18 cellular contexts compared by ENCODE assay signal in the genomic region with DNA sequence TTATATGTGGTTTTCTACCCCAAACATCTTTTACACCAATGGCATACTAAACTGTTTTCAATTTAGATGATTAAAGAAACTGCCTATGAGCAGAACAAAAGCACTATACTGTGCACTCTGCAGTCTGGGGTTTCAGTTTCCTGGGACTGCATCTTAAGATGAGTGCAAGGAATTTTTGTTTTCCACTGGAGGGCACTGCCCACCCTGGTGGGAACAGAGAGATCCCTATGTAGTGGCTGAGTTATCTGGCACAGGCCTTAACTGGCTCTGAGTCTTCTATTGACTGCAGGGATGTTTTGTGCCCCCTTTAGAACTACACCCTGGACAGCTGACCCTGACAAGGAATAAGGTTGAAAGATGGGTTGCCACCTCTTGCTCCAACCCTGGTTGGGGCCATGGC. TPM values are rescaled to one million over a fixed set of nuclear protein-coding genes. Genes with fewer than 3 reads are reported as not detected.
A peak's percentile ranks its signal among the peaks of the same experiment; 100 is the strongest.
DNase-seq lines count a peak whose midpoint lies in the region; ATAC-seq and TF ChIP-seq lines count a peak whose summit lies in the region.
"Had no signal": no experiment of that assay in that cellular context is flagged by ENCODE, and none has a peak within 500 bp of the region (broad histone marks: within the 10 kb centered on the region; RNA-seq: fewer than 3 reads in every experiment).

No MANE protein-coding gene starts in this region.

- TF ChIP-seq POLR2A in heart left ventricle (IDR thresholded peaks at IDR 0.05), result no peak
- no peak for TF ChIP-seq POLR2A in upper lobe of left lung (IDR thresholded peaks at IDR 0.05)

- intact Hi-C loops in activated naive CD4-positive, alpha-beta T cell treated with anti-CD3 and anti-CD28 coated beads for 36 hours (cut with micrococcal nuclease), result loop anchor here (2.0 to 5.0 kb wide), 4 partner anchors 34 to 261 kb away; no protein-coding TSS in a partner anchor
- intact Hi-C loops in heart left ventricle (cut with DNase I), result loop anchor here in 8 of 10 donors (2.0 to 10.0 kb wide), 6 partner anchors 50 to 261 kb away; no protein-coding TSS in a partner anchor

- no peak overlapping the region for H2AFZ ChIP-seq in osteoblast (ENCODE audit: low read length)

- H3K27ac ChIP-seq in osteoblast (ENCODE audit: low read depth, low read length) (no peak overlapping the region), heart left ventricle (no peak overlapping the region), upper lobe of left lung (peak overlapping the region in 1 of 4 donors; percentile 45)
- H3K27ac ChIP-seq: colonic mucosa, gastrocnemius medialis had no signal

- H3K4me1 ChIP-seq in osteoblast (ENCODE audit: insufficient read depth, low read length), result peaks cover 18% of the 10 kb centered on the region
- peaks cover 0 to 14% (median 3%) of the 10 kb centered on the region in 12 donors for H3K4me1 ChIP-seq in heart left ventricle
- peaks cover 0 to 15% (median 6%) of the 10 kb centered on the region in 4 donors for H3K4me1 ChIP-seq in upper lobe of left lung
- H3K4me1 ChIP-seq: colonic mucosa had no signal

- H3K27me3 Mint-ChIP-seq in activated naive CD4-positive, alpha-beta T cell treated with anti-CD3 and anti-CD28 coated beads for 36 hours (ENCODE audit: low read depth), result no peaks in the 10 kb centered on the region
- H3K27me3 Mint-ChIP-seq: CD4-positive, alpha-beta T cell had no signal

- no peaks in the 10 kb centered on the region for H3K27me3 ChIP-seq in osteoblast (ENCODE audit: insufficient read depth, low read length)
- H3K27me3 ChIP-seq in heart left ventricle, result no peaks in the 10 kb centered on the region
- H3K27me3 ChIP-seq in upper lobe of left lung, result no peaks in the 10 kb centered on the region
- H3K27me3 ChIP-seq: colonic mucosa, gastrocnemius medialis had no signal

- TF ChIP-seq EP300 in upper lobe of left lung (IDR thresholded peaks at IDR 0.05), result no peak

- H3K4me2 ChIP-seq in osteoblast (ENCODE audit: insufficient read depth, low read length), result no peak overlapping the region

- no peaks in the 10 kb centered on the region for H3K36me3 Mint-ChIP-seq in activated naive CD4-positive, alpha-beta T cell treated with anti-CD3 and anti-CD28 coated beads for 36 hours (ENCODE audit: low read depth)
- H3K36me3 Mint-ChIP-seq: activated naive CD8-positive, alpha-beta T cell treated with anti-CD3 and anti-CD28 coated beads, Interleukin-2, amount 10 ng/mL, durations not matched to agents 7 days and 5 days; stimulated activated effector memory CD8-positive, alpha-beta T cell treated with anti-CD3 and anti-CD28 coated beads, Interleukin-12 subunit alpha, Interleukin-12 subunit beta, amount 100 ng/mL, for 72 hours had no signal

- CTCF ChIA-PET in activated naive CD4-positive, alpha-beta T cell treated with anti-CD3 and anti-CD28 coated beads for 36 hours (lab: Charles Lee), result interaction anchor here (1.0 to 7.2 kb wide), 4 partner anchors 33 to 261 kb away, joined by 3 to 123 read pairs (median 62); a partner anchor contains a TSS

- no peaks in the 10 kb centered on the region for H3K9me3 ChIP-seq in osteoblast (ENCODE audit: low read depth, low read length)
- no peaks in the 10 kb centered on the region for H3K9me3 ChIP-seq in heart left ventricle
- no peaks in the 10 kb centered on the region for H3K9me3 ChIP-seq in upper lobe of left lung
- H3K9me3 ChIP-seq: colonic mucosa, gastrocnemius medialis had no signal

- no peaks in the 10 kb centered on the region for H4K20me1 ChIP-seq in osteoblast (ENCODE audit: insufficient read depth, low read length)

- H3K36me3 ChIP-seq in osteoblast (ENCODE audit: insufficient read depth, low read length) (no peaks in the 10 kb centered on the region), heart left ventricle (no peaks in the 10 kb centered on the region), upper lobe of left lung (no peaks in the 10 kb centered on the region)
- H3K36me3 ChIP-seq: colonic mucosa, gastrocnemius medialis had no signal

- DNase-seq in AG09319 (ENCODE audit: extremely low read depth, low read depth), result no peak
- DNase-seq in NCI-H69 (lab: John Stamatoyannopoulos, UW), result peak; percentile 3
- DNase-seq in epithelial cell of proximal tubule (ENCODE audit: low read depth), result no peak
- DNase-seq in osteoblast (ENCODE audit: insufficient read length, low spot score, missing footprints), result no peak
- DNase-seq in activated naive CD4-positive, alpha-beta T cell treated with anti-CD3 and anti-CD28 coated beads for 36 hours, result no peak
- no peak for DNase-seq in heart left ventricle
- DNase-seq in upper lobe of left lung, result no peak
- DNase-seq: activated CD4-positive, CD25-positive, alpha-beta regulatory T cell treated with anti-CD3 and anti-CD28 coated beads, Interleukin-2, amount 50 U/mL, for 72 hours; activated naive CD8-positive, alpha-beta T cell treated with anti-CD3 and anti-CD28 coated beads, Interleukin-2, amount 10 ng/mL, durations not matched to agents 7 days and 5 days; CD4-positive, alpha-beta T cell; colonic mucosa; gastrocnemius medialis; NCI-H526; stimulated activated CD4-positive, alpha-beta T cell treated with anti-CD3 and anti-CD28 coated beads, Interleukin-2, amount 100 ng/mL, for 48 hours had no signal

- no peaks in the 10 kb centered on the region for H3K9me3 Mint-ChIP-seq in activated naive CD4-positive, alpha-beta T cell treated with anti-CD3 and anti-CD28 coated beads for 36 hours
- H3K9me3 Mint-ChIP-seq: activated naive CD8-positive, alpha-beta T cell treated with anti-CD3 and anti-CD28 coated beads, Interleukin-2, amount 10 ng/mL, durations not matched to agents 7 days and 5 days; CD4-positive, alpha-beta T cell; stimulated activated effector memory CD8-positive, alpha-beta T cell treated with anti-CD3 and anti-CD28 coated beads, Interleukin-12 subunit alpha, Interleukin-12 subunit beta, amount 100 ng/mL, for 72 hours had no signal

- peak; percentile 3 for TF ChIP-seq CTCF in AG09319 (IDR thresholded peaks at IDR 0.05; ENCODE audit: low read depth, low read length)
- TF ChIP-seq CTCF in epithelial cell of proximal tubule (conservative IDR thresholded peaks at IDR 0.05; ENCODE audit: low read depth, low read length), result peak; percentile 12
- TF ChIP-seq CTCF in osteoblast (IDR thresholded peaks at IDR 0.05; ENCODE audit: extremely low read depth, low read depth, low read length), result peak; percentile 14
- TF ChIP-seq CTCF in heart left ventricle (IDR thresholded peaks at IDR 0.05), result peak in 1 of 12 donors; percentile 14
- no peak for TF ChIP-seq CTCF in upper lobe of left lung (IDR thresholded peaks at IDR 0.05)

- no peaks in the 10 kb centered on the region for H3K79me2 ChIP-seq in osteoblast (ENCODE audit: insufficient read depth, low read length)

- H3K4me3 Mint-ChIP-seq in activated naive CD4-positive, alpha-beta T cell treated with anti-CD3 and anti-CD28 coated beads for 36 hours, result no peak overlapping the region
- H3K4me3 Mint-ChIP-seq: activated naive CD8-positive, alpha-beta T cell treated with anti-CD3 and anti-CD28 coated beads, Interleukin-2, amount 10 ng/mL, durations not matched to agents 7 days and 5 days; CD4-positive, alpha-beta T cell; stimulated activated effector memory CD8-positive, alpha-beta T cell treated with anti-CD3 and anti-CD28 coated beads, Interleukin-12 subunit alpha, Interleukin-12 subunit beta, amount 100 ng/mL, for 72 hours had no signal

- no peak overlapping the region for H3K27ac Mint-ChIP-seq in activated naive CD4-positive, alpha-beta T cell treated with anti-CD3 and anti-CD28 coated beads for 36 hours
- H3K27ac Mint-ChIP-seq: activated naive CD8-positive, alpha-beta T cell treated with anti-CD3 and anti-CD28 coated beads, Interleukin-2, amount 10 ng/mL, durations not matched to agents 7 days and 5 days; CD4-positive, alpha-beta T cell; stimulated activated effector memory CD8-positive, alpha-beta T cell treated with anti-CD3 and anti-CD28 coated beads, Interleukin-12 subunit alpha, Interleukin-12 subunit beta, amount 100 ng/mL, for 72 hours had no signal

- H3K4me1 Mint-ChIP-seq in activated naive CD4-positive, alpha-beta T cell treated with anti-CD3 and anti-CD28 coated beads for 36 hours (ENCODE audit: low read depth), result no peaks in the 10 kb centered on the region
- H3K4me1 Mint-ChIP-seq: activated naive CD8-positive, alpha-beta T cell treated with anti-CD3 and anti-CD28 coated beads, Interleukin-2, amount 10 ng/mL, durations not matched to agents 7 days and 5 days; stimulated activated effector memory CD8-positive, alpha-beta T cell treated with anti-CD3 and anti-CD28 coated beads, Interleukin-12 subunit alpha, Interleukin-12 subunit beta, amount 100 ng/mL, for 72 hours had no signal

- no peak overlapping the region for H3K4me3 ChIP-seq in epithelial cell of proximal tubule (ENCODE audit: low read depth, low read length)
- no peak overlapping the region for H3K4me3 ChIP-seq in osteoblast (ENCODE audit: insufficient read depth, low read length)
- no peak overlapping the region for H3K4me3 ChIP-seq in heart left ventricle
- H3K4me3 ChIP-seq in upper lobe of left lung, result no peak overlapping the region
- H3K4me3 ChIP-seq: colonic mucosa, gastrocnemius medialis had no signal

- no peak for ATAC-seq in GM18519 (IDR thresholded peaks at IDR 0.05; ENCODE audit: low FRiP score, unreplicated experiment)
- no peak for ATAC-seq in heart left ventricle
- no peak for ATAC-seq in upper lobe of left lung (ENCODE audit: low FRiP score in 2 of 2)
- ATAC-seq: gastrocnemius medialis; stimulated activated effector memory CD8-positive, alpha-beta T cell treated with anti-CD3 and anti-CD28 coated beads, Interleukin-12 subunit alpha, Interleukin-12 subunit beta, amount 100 ng/mL, for 72 hours had no signal

RNA-seq across cellular contexts. Expression of a gene that starts 12.0 kb away (rescaled TPM):
- total RNA-seq in epithelial cell of proximal tubule, result not detected in 2 replicates
- not detected in 2 replicates for total RNA-seq in osteoblast
- total RNA-seq in activated naive CD4-positive, alpha-beta T cell treated with anti-CD3 and anti-CD28 coated beads for 36 hours, result not detected
- 1 to 10 TPM in 1 of 9 donors, under 1 TPM in 4, not detected in 4; 0.23 to 2.1 (median 0.40) TPM for total RNA-seq in heart left ventricle
- 1 to 10 TPM in 1 of 2 donors, under 1 TPM in 1; 0.07 to 3.4 TPM for polyA plus RNA-seq in heart left ventricle
- under 1 TPM in 1 of 6 donors, not detected in 5; 0.33 TPM for total RNA-seq in upper lobe of left lung
- total RNA-seq: activated naive CD8-positive, alpha-beta T cell treated with anti-CD3 and anti-CD28 coated beads, Interleukin-2, amount 10 ng/mL, durations not matched to agents 7 days and 5 days; CD4-positive, alpha-beta T cell; colonic mucosa; HT1080; kidney had no signal

RNA-seq across cellular contexts. Expression of a gene that starts 55.5 kb away (rescaled TPM):
- total RNA-seq in epithelial cell of proximal tubule (181 and 206 TPM in 2 replicates), osteoblast (38.4 and 41.3 TPM in 2 replicates), heart left ventricle (100 to 1,000 TPM; 130 to 267 (median 221) TPM), upper lobe of left lung (100 to 1,000 TPM in 3 of 6 donors, 10 to 100 TPM in 3; 26.5 to 130 (median 89.9) TPM)
- total RNA-seq in activated naive CD4-positive, alpha-beta T cell treated with anti-CD3 and anti-CD28 coated beads for 36 hours, result 100 to 1,000 TPM; 138 to 144 TPM
- polyA plus RNA-seq in heart left ventricle, result 100 to 1,000 TPM; 510 to 549 TPM

RNA-seq across cellular contexts. Expression of a gene that starts 56.0 kb away (rescaled TPM):
- total RNA-seq in epithelial cell of proximal tubule, result not detected in 2 replicates
- not detected in 2 replicates for total RNA-seq in osteoblast
- total RNA-seq in activated naive CD4-positive, alpha-beta T cell treated with anti-CD3 and anti-CD28 coated beads for 36 hours, result not detected
- total RNA-seq in heart left ventricle, result not detected
- not detected for polyA plus RNA-seq in heart left ventricle
- not detected for total RNA-seq in upper lobe of left lung
- total RNA-seq: activated naive CD8-positive, alpha-beta T cell treated with anti-CD3 and anti-CD28 coated beads, Interleukin-2, amount 10 ng/mL, durations not matched to agents 7 days and 5 days; CD4-positive, alpha-beta T cell; colonic mucosa; gastrocnemius medialis; HT1080; kidney had no signal

Comparison
In these comparisons a context has a peak if more than half of its experiments do, and no peak if none do; other contexts are left out.
1. CTCF ChIP-seq: peak in AG09319 (single experiment), epithelial cell of proximal tubule (single experiment) and osteoblast (single experiment); none in upper lobe of left lung (0 of 6).